Comparison of ENCODE assay signal across 17 cellular contexts in the genomic region with DNA sequence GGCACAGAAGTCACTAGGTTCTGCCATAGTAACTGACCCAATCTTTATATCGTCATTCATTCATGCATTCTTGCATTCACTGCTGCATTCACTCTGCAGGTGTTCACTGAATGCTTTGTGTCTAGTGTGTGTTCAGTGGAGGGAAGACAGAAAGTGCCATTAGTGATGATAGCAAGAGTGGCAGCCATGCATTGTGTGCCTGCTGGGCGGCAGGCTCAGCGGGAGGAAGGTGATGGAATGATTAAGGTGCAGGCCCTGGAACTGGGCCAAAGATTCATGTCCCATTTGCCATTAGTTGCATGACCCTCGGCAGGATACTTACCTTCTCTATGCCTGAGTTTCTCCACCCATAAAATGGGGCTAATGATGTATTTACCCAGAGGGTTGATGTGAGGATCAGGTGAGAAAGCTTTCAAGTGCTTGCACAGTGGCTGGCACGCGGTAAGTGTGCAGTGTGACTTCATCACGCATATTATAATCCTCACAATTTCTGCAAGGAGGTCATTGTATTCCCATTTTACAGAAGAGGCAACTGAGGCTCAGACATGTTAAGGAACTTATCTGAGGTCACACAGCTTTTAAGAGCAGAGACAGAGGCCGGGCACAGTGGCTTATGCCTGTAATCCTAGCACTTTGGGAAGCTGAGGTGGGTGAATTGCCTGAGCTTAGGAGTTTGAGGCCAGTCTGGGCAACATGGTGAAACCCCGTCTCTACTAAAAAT. TPM values are rescaled to one million over a fixed set of nuclear protein-coding genes. Genes with fewer than 3 reads are reported as not detected.
DNase-seq lines count a peak whose midpoint lies in the region; ATAC-seq and TF ChIP-seq lines count a peak whose summit lies in the region.
"Had no signal": no experiment of that assay in that cellular context is flagged by ENCODE, and none has a peak within 500 bp of the region (broad histone marks: within the 10 kb centered on the region; RNA-seq: fewer than 3 reads in every experiment).

No MANE protein-coding gene starts in this region.

- ATAC-seq in central memory CD8-positive, alpha-beta T cell (replicated peaks; ENCODE audit: extremely low read depth, poor library complexity, severe bottlenecking), result no peak
- ATAC-seq in GM18498 (IDR thresholded peaks at IDR 0.05; ENCODE audit: unreplicated experiment), result no peak

- TF ChIP-seq EP300 in Ishikawa (IDR thresholded peaks at IDR 0.05; ENCODE audit: borderline replicate concordance), result 0 out of 2 replicates have a peak, but pooled peaks have one; percentile 19

- peak overlapping the region; percentile 16 for H3K27ac Mint-ChIP-seq in central memory CD8-positive, alpha-beta T cell (ENCODE audit: low read depth)
- H3K27ac Mint-ChIP-seq: B cell; CD4-positive, alpha-beta T cell; T-helper 2 cell treated with Interferon-gamma antibody and Interleukin-4, amounts not matched to agents 5 μg/mL and 100 μg/mL, for 36 hours had no signal

- peaks cover 4% of the 10 kb centered on the region for H3K4me1 Mint-ChIP-seq in central memory CD8-positive, alpha-beta T cell
- H3K4me1 Mint-ChIP-seq: B cell, IgD-negative memory B cell had no signal

- H3K36me3 Mint-ChIP-seq in central memory CD8-positive, alpha-beta T cell (ENCODE audit: insufficient read depth), result peaks cover 18% of the 10 kb centered on the region
- H3K36me3 Mint-ChIP-seq: IgD-negative memory B cell had no signal

- DNase-seq in COR-L47 (lab: John Stamatoyannopoulos, UW), result peak; percentile 7
- peak; percentile 54 for DNase-seq in NCI-H345 treated with DMSO at 0.1 percent for 48 hours (lab: John Stamatoyannopoulos, UW; ENCODE audit: unreplicated experiment)
- no peak for DNase-seq in central memory CD8-positive, alpha-beta T cell (ENCODE audit: low spot score in 2 of 2)
- DNase-seq in NCI-H526 treated with DMSO at 0.1 percent for 48 hours (lab: John Stamatoyannopoulos, UW), result no peak
- no peak for DNase-seq in cerebellum (ENCODE audit: low spot score)
- DNase-seq: CD4-positive, alpha-beta T cell; NCI-H187 treated with DMSO at 0.1 percent for 48 hours; NCI-H446 treated with DMSO at 0.1 percent for 48 hours; NK-92 treated with Interleukin-12 subunit alpha and Interleukin-12 subunit beta, amount 100 ng/mL, for 24 hours; OCI-M1; RPMI8226; SJCRH30 had no signal

- H3K4me3 Mint-ChIP-seq in central memory CD8-positive, alpha-beta T cell, result no peak overlapping the region
- H3K4me3 Mint-ChIP-seq: B cell; CD4-positive, alpha-beta T cell; IgD-negative memory B cell; T-helper 2 cell treated with Interferon-gamma antibody and Interleukin-4, amounts not matched to agents 5 μg/mL and 100 μg/mL, for 36 hours had no signal

- H3K27me3 Mint-ChIP-seq in central memory CD8-positive, alpha-beta T cell, result no peaks in the 10 kb centered on the region
- H3K27me3 Mint-ChIP-seq: B cell; CD4-positive, alpha-beta T cell; IgD-negative memory B cell had no signal

- no peaks in the 10 kb centered on the region for H3K9me3 Mint-ChIP-seq in central memory CD8-positive, alpha-beta T cell
- H3K9me3 Mint-ChIP-seq: CD4-positive, alpha-beta T cell; IgD-negative memory B cell; T-helper 2 cell treated with Interferon-gamma antibody and Interleukin-4, amounts not matched to agents 5 μg/mL and 100 μg/mL, for 36 hours had no signal

- TF ChIP-seq RAD21 in Ishikawa (IDR thresholded peaks at IDR 0.05; ENCODE audit: low read depth), result no peak

TF ChIP-seq in Ishikawa, 13 proteins besides CTCF, POLR2A, EP300 and RAD21:
- TF ChIP-seq TCF12 (IDR thresholded peaks at IDR 0.05; ENCODE audit: low read depth) (0 out of 2 replicates have a peak, but pooled peaks have one; percentile 31), NFIC (IDR thresholded peaks at IDR 0.05) (peak; percentile 66), ZBTB7A (IDR thresholded peaks at IDR 0.05; ENCODE audit: low read depth) (no peak)

RNA-seq across cellular contexts. Expression of gene ITPR3, which starts 40.2 kb away (rescaled TPM):
- 5.2 TPM for total RNA-seq in cerebellum

RNA-seq across cellular contexts. Expression of gene UQCC2, which starts 50.2 kb away (rescaled TPM):
- total RNA-seq in cerebellum, result 26.4 TPM

Comparison
In these comparisons a context has a peak if more than half of its experiments do, and no peak if none do; other contexts are left out.
1. DNase-seq: peak in COR-L47 (single experiment) and NCI-H345 treated with DMSO at 0.1 percent for 48 hours (single experiment); none in central memory CD8-positive, alpha-beta T cell (0 of 2), NCI-H526 treated with DMSO at 0.1 percent for 48 hours (single experiment) and cerebellum (single experiment).